35 cellular contexts compared by ENCODE assay signal in the genomic region with DNA sequence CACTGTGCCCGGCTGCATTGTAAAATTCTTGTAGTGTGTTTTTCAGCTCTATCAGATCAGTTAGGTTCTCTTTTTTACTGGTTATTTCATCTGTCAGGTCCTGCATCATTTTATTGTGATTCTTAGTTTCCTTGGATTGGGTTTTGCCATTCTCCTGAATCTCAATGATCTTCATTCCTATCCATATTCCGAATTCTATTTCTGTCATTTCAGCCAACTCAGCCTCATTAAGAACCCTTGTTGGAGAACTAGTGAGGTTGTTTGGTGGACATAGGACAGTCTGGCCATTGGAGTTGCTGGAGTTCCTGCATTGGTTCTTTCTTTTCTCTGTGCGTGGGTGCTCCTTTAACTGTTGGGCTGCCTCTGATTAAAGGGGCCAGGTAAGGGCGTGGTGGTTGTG.
"Had no signal": no experiment of that assay in that cellular context is flagged by ENCODE, and none has a peak within 500 bp of the region (broad histone marks: within the 10 kb centered on the region; RNA-seq: fewer than 3 reads in every experiment).

No MANE protein-coding gene starts in this region.

- DNase-seq: Karpas-422, Kasumi-1, MG63, MM.1S, MV-4-11, NCI-H1048, NCI-H1092, NCI-H1092 treated with DMSO at 0.1 percent for 48 hours, NCI-H1105, NCI-H1105 treated with DMSO at 0.1 percent for 48 hours, NCI-H1417, NCI-H1417 treated with DMSO at 0.1 percent for 48 hours, NCI-H1436, NCI-H1436 treated with DMSO at 0.1 percent for 48 hours, NCI-H146, NCI-H1694, NCI-H1694 treated with DMSO at 0.1 percent for 48 hours, NCI-H187, NCI-H187 treated with DMSO at 0.1 percent for 48 hours, NCI-H1930, NCI-H2029, NCI-H2029 treated with DMSO at 0.1 percent for 48 hours, NCI-H2081, NCI-H2081 treated with DMSO at 0.1 percent for 48 hours, NCI-H2107, NCI-H2171, NCI-H2171 treated with DMSO at 0.1 percent for 48 hours, NCI-H2227 treated with DMSO at 0.1 percent for 48 hours, NCI-H226, NCI-H345, NCI-H446, NCI-H446 treated with DMSO at 0.1 percent for 48 hours, NCI-H510A, NCI-H510A treated with DMSO at 0.1 percent for 48 hours, NCI-H524 had no signal

- H3K27me3 ChIP-seq: MG63 had no signal

- H3K9me3 ChIP-seq: MG63 had no signal

- H3K4me3 ChIP-seq: MG63 had no signal

- H3K36me3 ChIP-seq: MG63 had no signal
